Comparison of ENCODE assay signal across 8 cellular contexts in the genomic region with DNA sequence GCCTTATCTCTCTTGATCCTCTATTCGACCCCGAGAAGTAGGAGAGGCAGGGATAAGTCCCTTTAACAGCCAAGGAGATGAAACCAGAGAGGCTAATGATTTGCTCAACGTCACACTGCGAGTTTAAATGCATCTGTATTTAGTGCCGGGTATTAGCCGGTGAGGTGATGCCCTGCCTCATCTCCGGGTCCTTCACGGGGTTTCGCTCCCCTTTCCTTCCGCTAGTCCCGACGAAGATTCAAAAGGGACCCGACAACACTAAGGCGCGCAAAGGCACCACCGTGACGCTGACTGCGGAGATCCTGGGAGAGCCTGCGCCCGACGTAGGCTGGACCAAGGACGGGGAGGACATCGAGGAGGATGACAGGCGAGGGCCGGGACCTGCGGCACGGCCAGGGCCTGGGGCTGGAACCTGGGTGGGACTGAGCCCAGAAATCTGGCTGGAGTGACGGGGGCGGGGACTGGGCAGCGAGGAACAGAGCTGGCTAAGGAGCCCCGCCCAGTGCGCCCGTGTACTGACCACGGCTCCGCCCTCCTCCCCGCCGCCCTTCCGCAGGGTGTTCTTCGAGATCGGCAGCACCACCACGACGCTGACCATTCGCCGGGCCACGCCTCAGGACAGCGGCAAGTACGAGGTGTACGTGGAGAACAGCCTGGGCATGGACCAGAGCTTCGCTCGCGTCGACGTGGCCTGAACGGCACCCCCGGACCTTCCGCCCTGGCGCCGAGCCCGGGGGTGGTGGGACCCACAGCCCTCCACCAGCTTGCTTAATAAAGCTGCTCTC. TPM values are rescaled to one million over a fixed set of nuclear protein-coding genes. Genes with fewer than 3 reads are reported as not detected.
DNase-seq lines count a peak whose midpoint lies in the region; ATAC-seq, FAIRE-seq and TF ChIP-seq lines count a peak whose summit lies in the region.

No MANE protein-coding gene starts in this region.

- no peaks in the 10 kb centered on the region for H3F3A ChIP-seq in Loucy (ENCODE audit: low read depth)

- H2AFZ ChIP-seq in Loucy (ENCODE audit: low read length) = peak overlapping the region; percentile 95

- peak overlapping the region; percentile 83 for H3K4me3 ChIP-seq in CD8-positive, alpha-beta T cell (ENCODE audit: low read depth, low read length)
- peak overlapping the region; percentile 93 for H3K4me3 ChIP-seq in Loucy (ENCODE audit: low read length, poor library complexity, severe bottlenecking)
- peak overlapping the region; percentile 65 to 77 (median 72) for H3K4me3 ChIP-seq in esophagus muscularis mucosa
- peak overlapping the region; percentile 56 to 83 for H3K4me3 ChIP-seq in muscle layer of colon (ENCODE audit: low read depth in 1 of 2, low read length in 2 of 2)

- POLR2A ChIA-PET in CD8-positive, alpha-beta T cell (lab: Charles Lee) = interaction anchor here (1.2 kb wide), 1 partner anchor 109 kb away, joined by 3 read pairs; no protein-coding TSS in a partner anchor

- H3K4me1 Mint-ChIP-seq in CD8-positive, alpha-beta T cell (ENCODE audit: low read depth) = peaks cover 35% of the 10 kb centered on the region

- DNase-seq in CD8-positive, alpha-beta T cell = peak in 4 of 7 experiments; percentile 17 to 51 (median 21)
- peak; percentile 73 for DNase-seq in activated CD4-positive, CD25-positive, alpha-beta regulatory T cell treated with anti-CD3 and anti-CD28 coated beads, Interleukin-2, amount 50 U/mL, for 72 hours
- DNase-seq in esophagus muscularis mucosa (ENCODE audit: extremely low spot score) (peak; percentile 96), urothelium cell line (ENCODE audit: low spot score) (peak; percentile 80)
- no peak for DNase-seq in effector CD4-positive, alpha-beta T cell

- no peak for ATAC-seq in CD8-positive, alpha-beta T cell
- peak; percentile 30 for ATAC-seq in GM21447 (IDR thresholded peaks at IDR 0.05; ENCODE audit: unreplicated experiment)

- peak overlapping the region; percentile 93 for H3K9ac ChIP-seq in Loucy (ENCODE audit: low read depth, low read length, poor library complexity, severe bottlenecking)
- H3K9ac ChIP-seq in muscle layer of colon (ENCODE audit: low read length) = peak overlapping the region; percentile 89

- H3K9me3 ChIP-seq in CD8-positive, alpha-beta T cell (ENCODE audit: low read length) = no peaks in the 10 kb centered on the region
- H3K9me3 ChIP-seq in Loucy (ENCODE audit: insufficient read depth, low read depth, low read length) (no peaks in the 10 kb centered on the region), esophagus muscularis mucosa (no peaks in the 10 kb centered on the region), muscle layer of colon (ENCODE audit: low read length) (no peaks in the 10 kb centered on the region)

- CTCF ChIA-PET in CD8-positive, alpha-beta T cell (lab: Charles Lee) = interaction anchor here (1.0 to 15.4 kb wide), 8 partner anchors 12 to 199 kb away, joined by 3 to 151 read pairs (median 4); no protein-coding TSS in a partner anchor

- H3K4me2 ChIP-seq in Loucy (ENCODE audit: low read depth, low read length, poor library complexity, severe bottlenecking) = peak overlapping the region; percentile 86

- no peak for TF ChIP-seq EP300 in esophagus muscularis mucosa (IDR thresholded peaks at IDR 0.05)

- intact Hi-C loops in CD8-positive, alpha-beta T cell (cut with DNase I, micrococcal nuclease) = loop anchor here (1.0 to 5.0 kb wide), 8 partner anchors 46 to 930 kb away; a partner anchor contains a TSS
- intact Hi-C loops in esophagus muscularis mucosa (cut with DNase I) = loop anchor here (5.0 kb wide), 1 partner anchor 35 kb away; no protein-coding TSS in a partner anchor

- TF ChIP-seq POLR2A in esophagus muscularis mucosa (IDR thresholded peaks at IDR 0.05; ENCODE audit: low read depth) = no peak

- H3K27ac ChIP-seq in CD8-positive, alpha-beta T cell (ENCODE audit: low read depth, low read length) = no peak overlapping the region
- H3K27ac ChIP-seq in esophagus muscularis mucosa (replicated peaks in 1 of 4) (peak overlapping the region; percentile 97 to 99 (median 97)), muscle layer of colon (ENCODE audit: low read depth, low read length) (peak overlapping the region; percentile 95)

- H3K27me3 ChIP-seq in CD8-positive, alpha-beta T cell (ENCODE audit: insufficient read depth, low read length) = peaks cover 34% of the 10 kb centered on the region
- H3K27me3 ChIP-seq in Loucy (ENCODE audit: insufficient read depth, low read length, poor library complexity, severe bottlenecking) (no peaks in the 10 kb centered on the region), esophagus muscularis mucosa (peaks cover 0 to 15% (median 0%) of the 10 kb centered on the region in 4 donors), muscle layer of colon (ENCODE audit: control insufficient read depth in 1 of 2, insufficient read depth in 2 of 2, low read length in 2 of 2) (no peaks in the 10 kb centered on the region)

- H3K9me2 ChIP-seq in Loucy (replicated peaks; ENCODE audit: low read depth, low read length) = no peaks in the 10 kb centered on the region

- H3K36me3 ChIP-seq in CD8-positive, alpha-beta T cell (ENCODE audit: insufficient read depth, low read length) = no peaks in the 10 kb centered on the region
- H3K36me3 ChIP-seq in Loucy (ENCODE audit: insufficient read depth, low read length) (no peaks in the 10 kb centered on the region), esophagus muscularis mucosa (peaks cover 0 to 19% (median 15%) of the 10 kb centered on the region in 4 donors), muscle layer of colon (ENCODE audit: insufficient read depth, low read length) (peaks cover 9% of the 10 kb centered on the region)

- H3K36me3 Mint-ChIP-seq in CD8-positive, alpha-beta T cell = peaks cover 10% of the 10 kb centered on the region

- WGBS in esophagus muscularis mucosa = 14% methylated on average over 24 of the region's 59 CpGs

- no peak for TF ChIP-seq CTCF in CD8-positive, alpha-beta T cell (IDR thresholded peaks at IDR 0.05)
- TF ChIP-seq CTCF in Loucy (conservative IDR thresholded peaks at IDR 0.05; ENCODE audit: low read length) (no peak), esophagus muscularis mucosa (IDR thresholded peaks at IDR 0.05) (no peak)

- FAIRE-seq in urothelium cell line (lab: Jason Lieb, UNC) = peak; percentile 44

- no peaks in the 10 kb centered on the region for H3K9me3 Mint-ChIP-seq in CD8-positive, alpha-beta T cell

- peaks cover 39% of the 10 kb centered on the region for H3K4me1 ChIP-seq in CD8-positive, alpha-beta T cell (ENCODE audit: insufficient read depth, low read length)
- peaks cover 24% of the 10 kb centered on the region for H3K4me1 ChIP-seq in Loucy (ENCODE audit: insufficient read depth, low read length, poor library complexity, severe bottlenecking)
- H3K4me1 ChIP-seq in esophagus muscularis mucosa = peaks cover 28 to 82% (median 65%) of the 10 kb centered on the region in 4 donors
- peaks cover 39% of the 10 kb centered on the region for H3K4me1 ChIP-seq in muscle layer of colon (ENCODE audit: insufficient read depth, low read length)

- H4K20me1 ChIP-seq in Loucy (ENCODE audit: insufficient read depth, low read length, poor library complexity, severe bottlenecking) = no peaks in the 10 kb centered on the region

- H3K79me2 ChIP-seq in Loucy (ENCODE audit: insufficient read depth, low read length) = peaks cover 10% of the 10 kb centered on the region; the same call in 1 of the 2 replicates

- H3K27ac Mint-ChIP-seq in CD8-positive, alpha-beta T cell = no peak overlapping the region

- peak overlapping the region; percentile 89 for H3K4me3 Mint-ChIP-seq in CD8-positive, alpha-beta T cell

- peaks cover 41% of the 10 kb centered on the region for H3K27me3 Mint-ChIP-seq in CD8-positive, alpha-beta T cell (ENCODE audit: low read depth)

RNA-seq across cellular contexts. Expression of a gene that starts 1.0 kb away (rescaled TPM):
- 10 to 100 TPM in 1 of 2 experiments, 1 to 10 TPM in 1; 9.4 to 15.0 TPM for total RNA-seq in CD8-positive, alpha-beta T cell
- 10 to 100 TPM; 16.2 to 32.6 (median 19.9) TPM for total RNA-seq in esophagus muscularis mucosa

RNA-seq across cellular contexts. Expression of a gene that starts 16.6 kb away (rescaled TPM):
- under 1 TPM in 1 of 2 experiments, not detected in 1; 0.14 TPM for total RNA-seq in CD8-positive, alpha-beta T cell
- total RNA-seq in esophagus muscularis mucosa = not detected

RNA-seq across cellular contexts. Expression of a gene that starts 45.9 kb away (rescaled TPM):
- 1 to 10 TPM; 5.2 to 6.2 TPM for total RNA-seq in CD8-positive, alpha-beta T cell
- total RNA-seq in esophagus muscularis mucosa = 10 to 100 TPM; 44.4 to 67.8 (median 58.4) TPM

RNA-seq across cellular contexts. Expression of a gene that starts 46.1 kb away (rescaled TPM):
- total RNA-seq in CD8-positive, alpha-beta T cell = under 1 TPM; 0.31 to 0.46 TPM
- total RNA-seq in esophagus muscularis mucosa = 1 to 10 TPM; 3.7 to 4.7 (median 4.2) TPM

Comparison
In these comparisons a context has a peak if more than half of its experiments do, and no peak if none do; other contexts are left out.
1. RNA of a gene that starts 45.9 kb away (total RNA-seq): 44.4 to 67.8 TPM in esophagus muscularis mucosa; 5.2 to 6.2 TPM in CD8-positive, alpha-beta T cell; every median in the first group is over 4 times any median in the second.
2. Peak in every context shown above with its lines, with median percentiles within 50 percentile points of each other: H3K4me3 ChIP-seq.